In genomic region chr3:27626596-27627118, GRCh38 we compare ENCODE assay signal across 18 cellular contexts.
DNase-seq lines count a peak whose midpoint lies in the region; ATAC-seq and TF ChIP-seq lines count a peak whose summit lies in the region.
"Had no signal": no experiment of that assay in that cellular context is flagged by ENCODE, and none has a peak within 500 bp of the region (broad histone marks: within the 10 kb centered on the region; RNA-seq: fewer than 3 reads in every experiment).

No MANE protein-coding gene starts in this region.

- intact Hi-C loops in IMR-90 (cut with micrococcal nuclease) (no loop called here), left ventricle myocardium superior (cut with micrococcal nuclease) (no loop called here)

- no peak overlapping the region for H3K4me3 Mint-ChIP-seq in effector memory CD8-positive, alpha-beta T cell
- no peak overlapping the region for H3K4me3 Mint-ChIP-seq in neural progenitor cell
- H3K4me3 Mint-ChIP-seq: CD8-positive, alpha-beta memory T cell had no signal

- in situ Hi-C loops in IMR-90 (cut with MboI; ENCODE audit: low sequenced_read_pairs), result no loop called here

- H3K9me3 ChIP-seq in IMR-90 (ENCODE audit: control insufficient read depth, insufficient read depth, low read length) (no peaks in the 10 kb centered on the region), neural progenitor cell (ENCODE audit: low read depth) (no peaks in the 10 kb centered on the region)

- no peaks in the 10 kb centered on the region for H3F3A ChIP-seq in neural progenitor cell (ENCODE audit: low read depth)

- H3K23ac ChIP-seq in IMR-90 (ENCODE audit: low read depth, low read length), result peak overlapping the region; percentile 32; the same call in 1 of the 2 replicates

- DNase-seq in AG08396 (ENCODE audit: low spot score) (peak; percentile 8), IMR-90 (no peak), neural progenitor cell (ENCODE audit: low spot score) (no peak), NCI-H69 (lab: John Stamatoyannopoulos, UW) (no peak), SK-N-DZ (ENCODE audit: low spot score) (no peak), left ventricle myocardium superior (no peak), HT-29 (ENCODE audit: low spot score) (no peak)
- DNase-seq in effector memory CD8-positive, alpha-beta T cell, result no peak
- DNase-seq: CD8-positive, alpha-beta memory T cell; GOT3; Karpas-422; MM.1S; NCI-H1105 treated with DMSO at 0.1 percent for 48 hours; NCI-H187; NCI-H446 treated with DMSO at 0.1 percent for 48 hours; NCI-H774; PC-9 had no signal

- H4K8ac ChIP-seq in IMR-90 (ENCODE audit: low read depth in 2 of 2, low read length in 2 of 2), result 0 out of 4 replicates have a peak overlapping the region, but pooled peaks of 1 of the 2 experiments have one; percentile 13

- H3K4me3 ChIP-seq in IMR-90 (ENCODE audit: insufficient read depth, low read depth, low read length) (no peak overlapping the region), neural progenitor cell (no peak overlapping the region)
- H3K4me3 ChIP-seq: BLaER1, PC-9 had no signal

- no peaks in the 10 kb centered on the region for H3K79me2 ChIP-seq in neural progenitor cell (ENCODE audit: low read depth)

- TF ChIP-seq CTCF in IMR-90 (conservative IDR thresholded peaks at IDR 0.05; ENCODE audit: low read depth, low read length) (no peak), neural progenitor cell (IDR thresholded peaks at IDR 0.05) (no peak)

- no peaks in the 10 kb centered on the region for H3K27me3 ChIP-seq in IMR-90 (ENCODE audit: control insufficient read depth, insufficient read depth, low read length)
- no peaks in the 10 kb centered on the region for H3K27me3 ChIP-seq in neural progenitor cell

- no peak overlapping the region for H4K91ac ChIP-seq in IMR-90 (ENCODE audit: insufficient read depth, low read depth, low read length)

- H3K18ac ChIP-seq in IMR-90 (ENCODE audit: low read depth, low read length), result no peak overlapping the region

- H2BK5ac ChIP-seq in IMR-90 (ENCODE audit: low read depth, low read length, poor library complexity, severe bottlenecking), result no peak overlapping the region

- CTCF ChIA-PET in IMR-90 (lab: Yijun Ruan, JAX), result no interaction called here

- H3K4me2 ChIP-seq in IMR-90 (ENCODE audit: low read depth, low read length) (no peak overlapping the region), neural progenitor cell (no peak overlapping the region)
- H3K4me2 ChIP-seq: PC-9 had no signal

- H2AK5ac ChIP-seq in IMR-90 (ENCODE audit: low read depth, low read length), result peak overlapping the region; percentile 61

- H4K5ac ChIP-seq in IMR-90 (ENCODE audit: low read depth, low read length), result no peak overlapping the region

- H3K4me1 Mint-ChIP-seq in effector memory CD8-positive, alpha-beta T cell (ENCODE audit: low read depth in 2 of 2), result peaks cover 28 to 52% of the 10 kb centered on the region in 2 donors
- H3K4me1 Mint-ChIP-seq in neural progenitor cell, result no peaks in the 10 kb centered on the region

- peak overlapping the region; percentile 33; the same call in 1 of the 2 replicates for H3K4ac ChIP-seq in IMR-90 (ENCODE audit: low read depth, low read length)

- H2BK20ac ChIP-seq in IMR-90 (ENCODE audit: low read depth, low read length), result peak overlapping the region; percentile 19; the same call in 1 of the 2 replicates

- 0 out of 2 replicates have a peak, but pooled peaks cover 5% of the 10 kb centered on the region for H3K9me1 ChIP-seq in IMR-90 (ENCODE audit: insufficient read depth, low read length)

- POLR2A ChIA-PET in IMR-90 (lab: Charles Lee; ENCODE audit: unreplicated experiment), result no interaction called here

- H3K27ac Mint-ChIP-seq in effector memory CD8-positive, alpha-beta T cell, result peak overlapping the region; percentile 59 to 95
- peak overlapping the region; percentile 33 for H3K27ac Mint-ChIP-seq in neural progenitor cell

- no peaks in the 10 kb centered on the region for H3K36me3 ChIP-seq in IMR-90 (ENCODE audit: control insufficient read depth, insufficient read depth, low read length)
- no peaks in the 10 kb centered on the region for H3K36me3 ChIP-seq in neural progenitor cell
- H3K36me3 ChIP-seq: BLaER1 had no signal

- H2AFZ ChIP-seq in IMR-90 (replicated peaks; ENCODE audit: low read length, poor library complexity) (peak overlapping the region; percentile 70), neural progenitor cell (replicated peaks) (no peak overlapping the region)
- H2AFZ ChIP-seq: PC-9 had no signal

- ATAC-seq in IMR-90 (ENCODE audit: low read depth) (no peak; the same call in 1 of the 2 replicates), left ventricle myocardium superior (no peak)
- ATAC-seq in effector memory CD8-positive, alpha-beta T cell (replicated peaks), result no peak

- H3K79me1 ChIP-seq in IMR-90 (ENCODE audit: low read depth in 1 of 2, low read length in 2 of 2), result no peaks in the 10 kb centered on the region

- H3K9ac ChIP-seq in IMR-90 (ENCODE audit: low read depth, low read length) (no peak overlapping the region), neural progenitor cell (no peak overlapping the region)
- H3K9ac ChIP-seq: BLaER1 had no signal

- H4K20me1 ChIP-seq in IMR-90 (ENCODE audit: insufficient read depth, low read length) (no peaks in the 10 kb centered on the region), neural progenitor cell (ENCODE audit: low read depth) (no peaks in the 10 kb centered on the region)
- H4K20me1 ChIP-seq: BLaER1 had no signal

- TF ChIP-seq POLR2A in IMR-90 (IDR thresholded peaks at IDR 0.05; ENCODE audit: low read depth, low read length), result no peak

- no peaks in the 10 kb centered on the region for H3K9me3 Mint-ChIP-seq in effector memory CD8-positive, alpha-beta T cell
- H3K9me3 Mint-ChIP-seq in neural progenitor cell, result peaks cover 3% of the 10 kb centered on the region
- H3K9me3 Mint-ChIP-seq: CD8-positive, alpha-beta memory T cell had no signal

- H3K27ac ChIP-seq in IMR-90 (ENCODE audit: insufficient read depth, low read length) (no peak overlapping the region), neural progenitor cell (no peak overlapping the region)
- H3K27ac ChIP-seq: BLaER1, PC-9 had no signal

- H3K56ac ChIP-seq in IMR-90 (ENCODE audit: extremely low read depth, insufficient read depth, low read length), result no peak overlapping the region

- peak overlapping the region; percentile 28; the same call in 1 of the 3 replicates for H2BK15ac ChIP-seq in IMR-90 (ENCODE audit: low read depth, low read length)

- dilution Hi-C loops in IMR-90 (cut with HindIII; ENCODE audit: low sequenced_read_pairs, unreplicated experiment), result no loop called here

- H2BK120ac ChIP-seq in IMR-90 (ENCODE audit: low read depth, low read length), result peak overlapping the region; percentile 44

- BruUV-seq in IMR-90 (replicated peaks; lab: Mats Ljungman, UMichigan), result no TSS peak

- H2AK9ac ChIP-seq in IMR-90 (replicated peaks; ENCODE audit: low read depth, low read length, poor library complexity), result no peak overlapping the region

- 100% methylated on average over 1 of the region's 8 CpGs; no CpG with 5 or more reads in 1 of the 2 experiments for WGBS in IMR-90 (ENCODE audit: extremely low coverage in 2 of 2, insufficient read length in 1 of 2), 2 experiments

- no peaks in the 10 kb centered on the region for H3K36me3 Mint-ChIP-seq in effector memory CD8-positive, alpha-beta T cell (ENCODE audit: insufficient read depth)
- H3K36me3 Mint-ChIP-seq in neural progenitor cell, result no peaks in the 10 kb centered on the region
- H3K36me3 Mint-ChIP-seq: CD8-positive, alpha-beta memory T cell had no signal

- H3K27me3 Mint-ChIP-seq in effector memory CD8-positive, alpha-beta T cell, result no peaks in the 10 kb centered on the region
- H3K27me3 Mint-ChIP-seq in neural progenitor cell (ENCODE audit: insufficient read depth, low read depth), result peaks cover 3% of the 10 kb centered on the region
- H3K27me3 Mint-ChIP-seq: CD8-positive, alpha-beta memory T cell had no signal

- peak overlapping the region; percentile 43 for H3K14ac ChIP-seq in IMR-90 (replicated peaks; ENCODE audit: low read depth, low read length)

- TF ChIP-seq RAD21 in IMR-90 (IDR thresholded peaks at IDR 0.05; ENCODE audit: low read length), result no peak

- H3K4me1 ChIP-seq in IMR-90 (ENCODE audit: control insufficient read depth, insufficient read depth, low read length) (peaks cover 2% of the 10 kb centered on the region), neural progenitor cell (no peaks in the 10 kb centered on the region)

TF ChIP-seq in IMR-90, 13 proteins besides CTCF, POLR2A, EP300 and RAD21:
- TF ChIP-seq SMC3 (IDR thresholded peaks at IDR 0.05; ENCODE audit: low read depth, low read length) (no peak), NFE2L2 (IDR thresholded peaks at IDR 0.05; ENCODE audit: low read depth, low read length) (no peak), CHD1 (IDR thresholded peaks at IDR 0.05; ENCODE audit: low read depth, low read length) (no peak), FOS (IDR thresholded peaks at IDR 0.05; ENCODE audit: low read depth, low read length) (no peak), BHLHE40 (IDR thresholded peaks at IDR 0.05; ENCODE audit: low read depth, low read length) (no peak), ELK1 (IDR thresholded peaks at IDR 0.05; ENCODE audit: borderline replicate concordance, low read depth, low read length) (no peak), RFX5 (IDR thresholded peaks at IDR 0.05; ENCODE audit: low read depth, low read length) (no peak), CEBPB (IDR thresholded peaks at IDR 0.05; ENCODE audit: low read depth, low read length) (no peak), RCOR1 (IDR thresholded peaks at IDR 0.05; ENCODE audit: insufficient replicate concordance, low read length) (no peak), MXI1 (IDR thresholded peaks at IDR 0.05; ENCODE audit: borderline replicate concordance, low read depth, low read length) (no peak), MAZ (IDR thresholded peaks at IDR 0.05; ENCODE audit: borderline replicate concordance, low read depth, low read length) (no peak), MAFK (IDR thresholded peaks at IDR 0.05; ENCODE audit: low read depth, low read length) (no peak), USF2 (IDR thresholded peaks at IDR 0.05; ENCODE audit: low read depth, low read length) (no peak)
